Comparison of ENCODE assay signal across 8 cellular contexts in the genomic region with DNA sequence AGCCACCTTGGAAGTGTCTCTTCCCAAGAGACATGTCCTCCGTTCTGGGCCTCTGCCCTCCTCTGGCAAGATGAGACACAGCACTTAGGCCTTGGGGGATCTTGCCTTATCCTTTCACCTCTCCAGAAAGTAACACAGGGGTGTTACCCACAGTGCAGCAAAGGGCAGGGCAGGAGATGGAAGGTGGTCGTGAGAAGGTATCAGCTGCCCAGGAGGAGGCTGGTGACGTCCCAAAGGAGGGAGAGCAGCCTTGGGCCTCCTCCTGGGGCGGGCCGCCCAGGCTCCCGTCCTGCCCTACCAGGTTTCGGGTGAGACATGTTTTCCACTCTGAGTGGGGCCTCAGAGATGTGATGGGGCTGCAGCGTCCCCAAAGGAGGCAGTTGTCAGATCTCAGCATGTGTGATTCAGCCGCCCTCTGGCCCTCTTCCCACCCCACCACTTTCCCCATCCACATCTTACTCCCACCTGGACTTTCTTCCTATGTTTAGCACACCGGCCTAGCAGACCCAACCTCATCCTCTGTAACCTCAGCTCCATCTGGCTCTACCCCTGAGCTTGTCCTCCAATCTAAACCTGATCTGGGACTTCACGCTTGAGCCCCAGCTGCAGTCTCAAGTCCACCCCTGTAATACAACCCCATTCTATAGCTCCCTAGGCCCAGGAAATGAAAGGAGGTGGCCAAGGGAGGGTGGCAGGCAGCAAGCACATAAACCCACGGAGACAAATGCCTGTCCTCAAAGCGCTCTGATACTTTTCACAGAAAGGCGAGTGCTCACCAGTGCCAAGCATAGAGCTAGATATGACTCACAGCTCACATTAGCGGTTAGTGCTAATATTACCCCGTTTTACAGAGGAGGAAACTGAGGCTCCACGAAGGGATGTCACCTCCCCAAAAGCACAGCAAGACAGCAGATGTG. TPM values are rescaled to one million over a fixed set of nuclear protein-coding genes. Genes with fewer than 3 reads are reported as not detected.
DNase-seq lines count a peak whose midpoint lies in the region; ATAC-seq and TF ChIP-seq lines count a peak whose summit lies in the region.
"Had no signal": no experiment of that assay in that cellular context is flagged by ENCODE, and none has a peak within 500 bp of the region (broad histone marks: within the 10 kb centered on the region; RNA-seq: fewer than 3 reads in every experiment).

No MANE protein-coding gene starts in this region.

- H3K36me3 Mint-ChIP-seq in activated CD4-positive, alpha-beta memory T cell treated with anti-CD3 and anti-CD28 coated beads, Interleukin-2, amount 10 ng/mL, durations not matched to agents 7 days and 5 days (ENCODE audit: low read depth), result peaks cover 20% of the 10 kb centered on the region

- peaks cover 52% of the 10 kb centered on the region for H3K4me1 Mint-ChIP-seq in activated CD4-positive, alpha-beta memory T cell treated with anti-CD3 and anti-CD28 coated beads, Interleukin-2, amount 10 ng/mL, durations not matched to agents 7 days and 5 days

- POLR2A ChIA-PET in activated CD4-positive, alpha-beta memory T cell treated with anti-CD3 and anti-CD28 coated beads, Interleukin-2, amount 10 ng/mL, durations not matched to agents 7 days and 5 days (lab: Charles Lee), result interaction anchor here (0.6 to 3.4 kb wide), 10 partner anchors 9 to 274 kb away, joined by 3 to 19 read pairs (median 4); a partner anchor contains a TSS

- CTCF ChIA-PET in activated CD4-positive, alpha-beta memory T cell treated with anti-CD3 and anti-CD28 coated beads, Interleukin-2, amount 10 ng/mL, durations not matched to agents 7 days and 5 days (lab: Charles Lee), result interaction anchor here (0.7 to 3.7 kb wide), 14 partner anchors 8 to 317 kb away, joined by 3 to 31 read pairs (median 4); a partner anchor contains a TSS

- intact Hi-C loops in Right ventricle myocardium inferior (cut with DNase I), result no loop called here

- no peaks in the 10 kb centered on the region for H3K27me3 Mint-ChIP-seq in activated CD4-positive, alpha-beta memory T cell treated with anti-CD3 and anti-CD28 coated beads, Interleukin-2, amount 10 ng/mL, durations not matched to agents 7 days and 5 days

- no peak overlapping the region for H3K4me3 ChIP-seq in H7 (ENCODE audit: insufficient read depth, low read depth, low read length)
- H3K4me3 ChIP-seq in foreskin fibroblast (ENCODE audit: low read depth in 1 of 2, low read length in 2 of 2), result no peak overlapping the region

- TF ChIP-seq CTCF in foreskin fibroblast (IDR thresholded peaks at IDR 0.05; ENCODE audit: low read depth, low read length), result peak; percentile 6

- no peaks in the 10 kb centered on the region; the same call in 1 of the 2 replicates for H3K27me3 ChIP-seq in H7 (ENCODE audit: control insufficient read depth, insufficient read depth, low read length)

- H3K36me3 ChIP-seq in H7 (replicated peaks; ENCODE audit: control insufficient read depth, insufficient read depth, low read length), result no peaks in the 10 kb centered on the region
- H3K36me3 ChIP-seq: heart right ventricle had no signal

- no peaks in the 10 kb centered on the region for H3K9me3 Mint-ChIP-seq in activated CD4-positive, alpha-beta memory T cell treated with anti-CD3 and anti-CD28 coated beads, Interleukin-2, amount 10 ng/mL, durations not matched to agents 7 days and 5 days

- peak; percentile 63 for DNase-seq in H7
- peak; percentile 67 for DNase-seq in activated CD4-positive, alpha-beta memory T cell treated with anti-CD3 and anti-CD28 coated beads, Interleukin-2, amount 10 ng/mL, durations not matched to agents 7 days and 5 days
- DNase-seq in foreskin fibroblast, result peak in 1 of 2 donors; percentile 27
- DNase-seq in stimulated activated naive CD8-positive, alpha-beta T cell treated with anti-CD3 and anti-CD28 coated beads, Interleukin-15, Interleukin-2, amounts not matched to agents 100 U/mL and 50 U/mL, for 24 hours, result peak; percentile 85
- DNase-seq in Right ventricle myocardium inferior (ENCODE audit: missing footprints), result no peak
- DNase-seq in NCI-H128 (lab: John Stamatoyannopoulos, UW; ENCODE audit: unreplicated experiment), result no peak
- DNase-seq: heart right ventricle had no signal

- H3K4me3 Mint-ChIP-seq in activated CD4-positive, alpha-beta memory T cell treated with anti-CD3 and anti-CD28 coated beads, Interleukin-2, amount 10 ng/mL, durations not matched to agents 7 days and 5 days, result peak overlapping the region; percentile 73

- ATAC-seq in stimulated activated naive CD8-positive, alpha-beta T cell treated with anti-CD3 and anti-CD28 coated beads, Interleukin-15, Interleukin-2, amounts not matched to agents 100 U/mL and 50 U/mL, for 24 hours, result peak; percentile 86
- ATAC-seq in HG02938 (IDR thresholded peaks at IDR 0.05; ENCODE audit: unreplicated experiment) (no peak), Right ventricle myocardium inferior (no peak)

- peak overlapping the region; percentile 94 for H3K27ac Mint-ChIP-seq in activated CD4-positive, alpha-beta memory T cell treated with anti-CD3 and anti-CD28 coated beads, Interleukin-2, amount 10 ng/mL, durations not matched to agents 7 days and 5 days

RNA-seq across cellular contexts. Expression of a gene that starts 9.3 kb away (rescaled TPM):
- total RNA-seq in H7 (2014; rRNA removed; shearing (Covaris generic)), result 0.90 and 2.4 TPM in 2 replicates
- total RNA-seq in activated CD4-positive, alpha-beta memory T cell treated with anti-CD3 and anti-CD28 coated beads, Interleukin-2, amount 10 ng/mL, durations not matched to agents 7 days and 5 days, result 10 to 100 TPM; 31.3 to 35.8 TPM
- 1.5 TPM for total RNA-seq in Right ventricle myocardium inferior

RNA-seq across cellular contexts. Expression of a gene that starts 47.0 kb away (rescaled TPM):
- total RNA-seq in H7 (2014; rRNA removed; shearing (Covaris generic)), result 44.0 and 45.4 TPM in 2 replicates
- 10 to 100 TPM; 14.3 to 14.5 TPM for total RNA-seq in activated CD4-positive, alpha-beta memory T cell treated with anti-CD3 and anti-CD28 coated beads, Interleukin-2, amount 10 ng/mL, durations not matched to agents 7 days and 5 days
- total RNA-seq in Right ventricle myocardium inferior, result 9.1 TPM

RNA-seq across cellular contexts. Expression of a gene that starts 52.9 kb away (rescaled TPM):
- total RNA-seq in H7 (2014; rRNA removed; shearing (Covaris generic)), result 15.7 and 16.4 TPM in 2 replicates
- total RNA-seq in activated CD4-positive, alpha-beta memory T cell treated with anti-CD3 and anti-CD28 coated beads, Interleukin-2, amount 10 ng/mL, durations not matched to agents 7 days and 5 days, result under 1 TPM; 0.38 to 0.68 TPM
- total RNA-seq in Right ventricle myocardium inferior, result 5.1 TPM

Comparison
In these comparisons a context has a peak if more than half of its experiments do, and no peak if none do; other contexts are left out.
1. DNase-seq: peak in H7 (single experiment), activated CD4-positive, alpha-beta memory T cell treated with anti-CD3 and anti-CD28 coated beads, Interleukin-2, amount 10 ng/mL, durations not matched to agents 7 days and 5 days (single experiment) and stimulated activated naive CD8-positive, alpha-beta T cell treated with anti-CD3 and anti-CD28 coated beads, Interleukin-15, Interleukin-2, amounts not matched to agents 100 U/mL and 50 U/mL, for 24 hours (single experiment); none in Right ventricle myocardium inferior (single experiment) and NCI-H128 (single experiment).